12 cellular contexts compared by ENCODE assay signal in genomic region chr6:28496099-28496779, GRCh38. TPM values are rescaled to one million over a fixed set of nuclear protein-coding genes. Genes with fewer than 3 reads are reported as not detected.
A peak's percentile ranks its signal among the peaks of the same experiment; 100 is the strongest.
DNase-seq lines count a peak whose midpoint lies in the region; ATAC-seq and TF ChIP-seq lines count a peak whose summit lies in the region.
"Had no signal": no experiment of that assay in that cellular context is flagged by ENCODE, and none has a peak within 500 bp of the region (broad histone marks: within the 10 kb centered on the region; RNA-seq: fewer than 3 reads in every experiment).

No MANE protein-coding gene starts in this region.

- H3K4me3 Mint-ChIP-seq in GM23338: no peak overlapping the region
- H3K4me3 Mint-ChIP-seq: activated T-helper 1 cell treated with anti-CD3 and anti-CD28 coated beads, Interleukin-12 subunit alpha, Interleukin-12 subunit beta, Interleukin-2, Interleukin-4 antibody, amounts not matched to agents 30 ng/mL and 10 ng/mL and 1 ng/mL, durations not matched to agents 14 hours and 24 hours and 36 hours; CD4-positive, alpha-beta memory T cell had no signal

- H3K79me2 ChIP-seq in GM23338 (replicated peaks; ENCODE audit: insufficient read depth): no peaks in the 10 kb centered on the region
- no peaks in the 10 kb centered on the region for H3K79me2 ChIP-seq in PC-3 (ENCODE audit: low read length)

- peaks cover 4% of the 10 kb centered on the region; the same call in 1 of the 2 replicates for H3K27me3 ChIP-seq in GM23338 (ENCODE audit: insufficient read depth)
- peaks cover 21% of the 10 kb centered on the region; the same call in 1 of the 2 replicates for H3K27me3 ChIP-seq in PC-3 (ENCODE audit: low read length)

- no TSS peak for BruUV-seq in PC-3 (replicated peaks; lab: Mats Ljungman, UMichigan)

- H3K9me3 ChIP-seq in PC-3 (ENCODE audit: low read length): no peaks in the 10 kb centered on the region

- H3K27ac ChIP-seq in GM23338 (ENCODE audit: low read depth) (no peak overlapping the region), PC-3 (ENCODE audit: low read length) (no peak overlapping the region)

- H3K4me1 Mint-ChIP-seq in GM23338: peaks cover 8% of the 10 kb centered on the region
- H3K4me1 Mint-ChIP-seq: CD4-positive, alpha-beta memory T cell had no signal

- TF ChIP-seq CTCF in GM23338 (conservative IDR thresholded peaks at IDR 0.05; ENCODE audit: low read depth in 2 of 2): peak; percentile 51 to 52
- peak; percentile 53 for TF ChIP-seq CTCF in PC-3 (conservative IDR thresholded peaks at IDR 0.05; ENCODE audit: low read depth, low read length)
- peak; percentile 23 for TF ChIP-seq CTCF in fibroblast of pulmonary artery (IDR thresholded peaks at IDR 0.05; ENCODE audit: low read length, missing control alignments)

- H3K36me3 ChIP-seq in GM23338 (ENCODE audit: insufficient read depth) (no peaks in the 10 kb centered on the region), PC-3 (ENCODE audit: low read depth, low read length) (no peaks in the 10 kb centered on the region)

- in situ Hi-C loops in ACHN (cut with HindIII; ENCODE audit: low pct_ligation_motif_present, low pct_unique_long_range_greater_than_20kb, low sequenced_read_pairs): no loop called here

- no peak overlapping the region for H3K27ac Mint-ChIP-seq in GM23338
- H3K27ac Mint-ChIP-seq: activated T-helper 1 cell treated with anti-CD3 and anti-CD28 coated beads, Interleukin-12 subunit alpha, Interleukin-12 subunit beta, Interleukin-2, Interleukin-4 antibody, amounts not matched to agents 30 ng/mL and 10 ng/mL and 1 ng/mL, durations not matched to agents 14 hours and 24 hours and 36 hours; CD4-positive, alpha-beta memory T cell had no signal

- DNase-seq in ACHN (peak; percentile 22), GM23338 (ENCODE audit: low spot score) (no peak), PC-3 (peak; percentile 26), fibroblast of pulmonary artery (ENCODE audit: low read depth) (peak; percentile 29), amniotic stem cell (lab: John Stamatoyannopoulos, UW) (no peak)
- DNase-seq in stimulated activated CD4-positive, alpha-beta T cell treated with anti-CD3 and anti-CD28 coated beads, Interleukin-2, amount 100 ng/mL, for 24 hours: no peak
- DNase-seq: NCI-H510A treated with DMSO at 0.1 percent for 48 hours had no signal

- CTCF ChIA-PET in PC-3 (lab: Charles Lee): interaction anchor here (0.7 to 1.2 kb wide), 4 partner anchors 24 to 88 kb away, joined by 3 to 5 read pairs (median 4); no protein-coding TSS in a partner anchor

- H3K9me2 ChIP-seq in GM23338 (ENCODE audit: insufficient read depth) (peaks cover 16% of the 10 kb centered on the region; the same call in 1 of the 2 replicates), PC-3 (replicated peaks; ENCODE audit: low read length) (no peaks in the 10 kb centered on the region)

- no peak overlapping the region for H3K9ac ChIP-seq in PC-3 (ENCODE audit: low read length)

- no peaks in the 10 kb centered on the region for H4K20me1 ChIP-seq in GM23338 (replicated peaks; ENCODE audit: insufficient read depth)
- no peaks in the 10 kb centered on the region for H4K20me1 ChIP-seq in PC-3 (ENCODE audit: low read length)

- H2AFZ ChIP-seq in GM23338: no peak overlapping the region
- no peak overlapping the region for H2AFZ ChIP-seq in PC-3 (ENCODE audit: low read length)

- ATAC-seq in GM23338 (no peak), PC-3 (peak; percentile 35; the same call in 1 of the 2 replicates), GM18870 (IDR thresholded peaks at IDR 0.05; ENCODE audit: unreplicated experiment) (no peak), GM21723 (IDR thresholded peaks at IDR 0.05; ENCODE audit: unreplicated experiment) (no peak)

- H3F3A ChIP-seq in GM23338 (replicated peaks; ENCODE audit: low read depth): no peaks in the 10 kb centered on the region
- no peaks in the 10 kb centered on the region for H3F3A ChIP-seq in PC-3 (ENCODE audit: low read length, unreplicated experiment)

- intact Hi-C loops in PC-3 (cut with micrococcal nuclease): loop anchor here (1.0 to 2.0 kb wide), 3 partner anchors 47 to 188 kb away; no protein-coding TSS in a partner anchor

- H3K9me3 Mint-ChIP-seq in GM23338: peaks cover 6% of the 10 kb centered on the region; the same call in 1 of the 3 replicates
- H3K9me3 Mint-ChIP-seq: activated T-helper 1 cell treated with anti-CD3 and anti-CD28 coated beads, Interleukin-12 subunit alpha, Interleukin-12 subunit beta, Interleukin-2, Interleukin-4 antibody, amounts not matched to agents 30 ng/mL and 10 ng/mL and 1 ng/mL, durations not matched to agents 14 hours and 24 hours and 36 hours had no signal

- no peak overlapping the region for H3K4me3 ChIP-seq in GM23338
- no peak overlapping the region for H3K4me3 ChIP-seq in PC-3 (ENCODE audit: low read length)
- H3K4me3 ChIP-seq in fibroblast of pulmonary artery (replicated peaks; ENCODE audit: low read depth, low read length): no peak overlapping the region

- H3K4me2 ChIP-seq in GM23338: no peak overlapping the region
- no peak overlapping the region for H3K4me2 ChIP-seq in PC-3 (ENCODE audit: low read length)

- H3K36me3 Mint-ChIP-seq in GM23338 (ENCODE audit: low read depth): no peaks in the 10 kb centered on the region
- H3K36me3 Mint-ChIP-seq: CD4-positive, alpha-beta memory T cell had no signal

- H3K4me1 ChIP-seq in GM23338 (ENCODE audit: insufficient read depth) (no peaks in the 10 kb centered on the region), PC-3 (ENCODE audit: insufficient read depth, low read length) (peaks cover 13% of the 10 kb centered on the region)

- POLR2A ChIA-PET in PC-3 (lab: Charles Lee; ENCODE audit: unreplicated experiment): no interaction called here

- peaks cover 6% of the 10 kb centered on the region for H3K27me3 Mint-ChIP-seq in GM23338 (ENCODE audit: insufficient read depth, low read depth, poor library complexity)

TF ChIP-seq in GM23338, 12 proteins besides CTCF, POLR2A, EP300 and RAD21:
- TF ChIP-seq ETS1 (IDR thresholded peaks at IDR 0.05) (no peak), REST (IDR thresholded peaks at IDR 0.05; ENCODE audit: unreplicated experiment) (no peak), STAT1 (IDR thresholded peaks at IDR 0.05; ENCODE audit: unreplicated experiment) (no peak), JUNB (IDR thresholded peaks at IDR 0.05; ENCODE audit: unreplicated experiment) (no peak), ZNF331 (CRISPR knock-in tag; IDR thresholded peaks at IDR 0.05; ENCODE audit: low read depth) (no peak), EZH2 (IDR thresholded peaks at IDR 0.05; ENCODE audit: low read depth, unreplicated experiment) (no peak), POLR2AphosphoS5 (IDR thresholded peaks at IDR 0.05; ENCODE audit: low read depth) (no peak), CREB1 (CRISPR knock-in tag; IDR thresholded peaks at IDR 0.05; ENCODE audit: low read depth) (no peak), NANOG (IDR thresholded peaks at IDR 0.05; ENCODE audit: borderline replicate concordance) (no peak), EZH2phosphoT487 (IDR thresholded peaks at IDR 0.05; ENCODE audit: unreplicated experiment) (no peak), ZNF114 (CRISPR knock-in tag; IDR thresholded peaks at IDR 0.05) (no peak)

RNA-seq across cellular contexts. Expression of gene GPX6, which starts 19.4 kb away (rescaled TPM):
- not detected in 2 replicates for total RNA-seq in GM23338 (2014; rRNA removed; shearing (Covaris generic))
- not detected in 2 replicates for polyA plus RNA-seq in GM23338 (2016; fragmentation: Nextera tagmentation; extraction: Ambion mirVana)
- not detected in 2 replicates for total RNA-seq in PC-3 (2014; rRNA removed)
- total RNA-seq: activated T-helper 1 cell treated with anti-CD3 and anti-CD28 coated beads, Interleukin-12 subunit alpha, Interleukin-12 subunit beta, Interleukin-2, Interleukin-4 antibody, amounts not matched to agents 30 ng/mL and 10 ng/mL and 1 ng/mL, durations not matched to agents 14 hours and 24 hours and 36 hours; CD4-positive, alpha-beta memory T cell; dermis microvascular lymphatic vessel endothelial cell had no signal
- polyA plus RNA-seq: CD4-positive, alpha-beta memory T cell had no signal

RNA-seq across cellular contexts. Expression of gene GPX5, which starts 29.4 kb away (rescaled TPM):
- total RNA-seq in GM23338 (2014; rRNA removed; shearing (Covaris generic)): not detected in 2 replicates
- 0.14 TPM in 1 of 2 replicates, not detected in the other for polyA plus RNA-seq in GM23338 (2016; fragmentation: Nextera tagmentation; extraction: Ambion mirVana)
- total RNA-seq in PC-3 (2014; rRNA removed): not detected in 2 replicates
- total RNA-seq: activated T-helper 1 cell treated with anti-CD3 and anti-CD28 coated beads, Interleukin-12 subunit alpha, Interleukin-12 subunit beta, Interleukin-2, Interleukin-4 antibody, amounts not matched to agents 30 ng/mL and 10 ng/mL and 1 ng/mL, durations not matched to agents 14 hours and 24 hours and 36 hours; CD4-positive, alpha-beta memory T cell; dermis microvascular lymphatic vessel endothelial cell had no signal
- polyA plus RNA-seq: CD4-positive, alpha-beta memory T cell had no signal

RNA-seq across cellular contexts. Expression of gene ZSCAN23, which starts 52.9 kb away (rescaled TPM):
- 3.1 and 7.8 TPM in 2 replicates for total RNA-seq in GM23338 (2014; rRNA removed; shearing (Covaris generic))
- polyA plus RNA-seq in GM23338 (2016; fragmentation: Nextera tagmentation; extraction: Ambion mirVana): 0.30 and 1.9 TPM in 2 replicates
- 2.2 and 3.4 TPM in 2 replicates for total RNA-seq in PC-3 (2014; rRNA removed)
- polyA plus RNA-seq: CD4-positive, alpha-beta memory T cell had no signal

Comparison
In these comparisons a context has a peak if more than half of its experiments do, and no peak if none do; other contexts are left out.
1. DNase-seq: peak in ACHN (single experiment), PC-3 (single experiment) and fibroblast of pulmonary artery (single experiment); none in GM23338 (single experiment), amniotic stem cell (single experiment) and stimulated activated CD4-positive, alpha-beta T cell treated with anti-CD3 and anti-CD28 coated beads, Interleukin-2, amount 100 ng/mL, for 24 hours (0 of 2).
2. Peak in every context shown above with its lines, with median percentiles within 50 percentile points of each other: CTCF ChIP-seq.